15 cellular contexts compared by ENCODE assay signal in the genomic region with DNA sequence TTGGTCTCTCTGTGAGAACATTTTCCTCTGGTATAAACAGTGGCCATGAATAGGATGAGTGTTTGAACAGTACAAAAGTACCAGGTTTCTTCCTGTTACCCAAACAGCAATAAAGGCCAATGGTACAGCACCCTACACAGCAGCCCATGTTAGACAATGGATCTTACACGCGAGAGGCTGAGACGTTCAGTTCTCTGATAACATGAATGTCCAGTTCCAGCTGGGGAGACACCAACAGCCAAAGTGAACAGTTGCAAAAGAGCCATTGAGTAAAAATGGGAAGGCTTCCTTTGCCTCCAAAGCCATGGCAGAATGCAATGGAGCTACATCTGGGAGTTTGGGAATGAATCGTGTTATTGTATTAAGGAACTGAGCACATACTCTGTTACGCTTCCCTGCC.
DNase-seq lines count a peak whose midpoint lies in the region; ATAC-seq lines count a peak whose summit lies in the region.
"Had no signal": no experiment of that assay in that cellular context is flagged by ENCODE, and none has a peak within 500 bp of the region (broad histone marks: within the 10 kb centered on the region; RNA-seq: fewer than 3 reads in every experiment).

No MANE protein-coding gene starts in this region.

- no peak for ATAC-seq in HG03175 (IDR thresholded peaks at IDR 0.05; ENCODE audit: unreplicated experiment)
- ATAC-seq: T-cell had no signal

- peak; percentile 62 for DNase-seq in COLO829 (ENCODE audit: low spot score)
- peak; percentile 66 for DNase-seq in NCI-H2029 (lab: John Stamatoyannopoulos, UW)
- DNase-seq in amygdala (lab: John Stamatoyannopoulos, UW), result peak in 53 of 56 donors; percentile 9 to 95 (median 72)
- peak; percentile 95 for DNase-seq in midbrain (lab: John Stamatoyannopoulos, UW)
- no peak for DNase-seq in effector CD4-positive, alpha-beta T cell
- DNase-seq in GDM1 (lab: John Stamatoyannopoulos, UW), result no peak
- DNase-seq in stimulated activated CD4-positive, alpha-beta T cell treated with anti-CD3 and anti-CD28 coated beads, Interleukin-4, amount 100 ng/mL, for 4 hours, result no peak
- DNase-seq: activated CD8-positive, alpha-beta memory T cell treated with anti-CD3 and anti-CD28 coated beads for 24 hours; activated effector memory CD4-positive, alpha-beta T cell treated with anti-CD3 and anti-CD28 coated beads, Interleukin-2, amount 50 U/mL, for 16 hours; Calu3; NCI-H82; RPMI8226; T-cell; WERI-Rb-1 had no signal

Comparison
In these comparisons a context has a peak if more than half of its experiments do, and no peak if none do; other contexts are left out.
1. DNase-seq: peak in COLO829 (single experiment), NCI-H2029 (single experiment), amygdala (53 of 56) and midbrain (single experiment); none in effector CD4-positive, alpha-beta T cell (single experiment), GDM1 (single experiment) and stimulated activated CD4-positive, alpha-beta T cell treated with anti-CD3 and anti-CD28 coated beads, Interleukin-4, amount 100 ng/mL, for 4 hours (0 of 2).